Comparison of ENCODE assay signal across 42 cellular contexts in the genomic region with DNA sequence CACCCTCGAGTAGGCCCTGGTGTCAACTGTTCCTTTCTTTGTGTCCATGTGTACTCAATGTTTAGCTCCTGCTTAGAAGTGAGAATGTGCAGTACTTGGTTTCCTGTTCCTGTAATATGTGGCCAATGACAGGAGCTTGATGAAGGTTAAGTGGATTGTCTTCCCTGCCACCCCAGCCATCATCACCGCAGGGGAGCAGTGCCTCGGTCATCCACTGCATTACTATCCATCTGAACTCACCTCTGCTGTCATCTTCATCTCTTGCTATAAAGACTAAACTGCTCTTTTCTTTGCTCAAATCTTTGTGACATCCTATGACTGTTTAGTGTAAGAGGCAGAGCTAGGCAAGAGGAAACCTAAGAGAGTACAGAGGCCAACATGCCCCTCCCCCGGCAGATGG. TPM values are rescaled to one million over a fixed set of nuclear protein-coding genes. Genes with fewer than 3 reads are reported as not detected.
"Had no signal": no experiment of that assay in that cellular context is flagged by ENCODE, and none has a peak within 500 bp of the region (broad histone marks: within the 10 kb centered on the region; RNA-seq: fewer than 3 reads in every experiment).

No MANE protein-coding gene starts in this region.

- H3K27me3 ChIP-seq: adrenal gland, ascending aorta, body of pancreas, brain microvascular endothelial cell, breast epithelium had no signal

- H3K4me3 Mint-ChIP-seq: activated naive CD4-positive, alpha-beta T cell treated with anti-CD3 and anti-CD28 coated beads for 36 hours; activated naive CD4-positive, alpha-beta T cell treated with anti-CD3 and anti-CD28 coated beads, Interleukin-2, amount 10 ng/mL, durations not matched to agents 7 days and 5 days; activated naive CD4-positive, alpha-beta T cell treated with anti-CD3 and anti-CD28 coated beads, Interleukin-2, amount 50 U/mL, for 24 hours; activated naive CD8-positive, alpha-beta T cell; activated naive CD8-positive, alpha-beta T cell treated with anti-CD3 and anti-CD28 coated beads for 36 hours; activated naive CD8-positive, alpha-beta T cell treated with anti-CD3 and anti-CD28 coated beads, Interleukin-2, amount 50 U/mL, for 24 hours; activated T-cell treated with anti-CD3 and anti-CD28 coated beads, Interleukin-2, amount 50 U/mL, for 24 hours; activated T-cell treated with anti-CD3 and anti-CD28 coated beads, Interleukin-2, amount 50 U/mL, for 4 hours; activated T-cell treated with anti-CD3 and anti-CD28 coated beads, Interleukin-2, amount 50 U/mL, for 72 hours; activated T-helper 1 cell treated with anti-CD3 and anti-CD28 coated beads, Interleukin-12 subunit alpha, Interleukin-12 subunit beta, Interleukin-2, Interleukin-4 antibody, amounts not matched to agents 30 ng/mL and 10 ng/mL and 1 ng/mL, durations not matched to agents 14 hours and 24 hours and 36 hours; activated T-helper 17 cell treated with anti-CD3 and anti-CD28 coated beads, Interleukin-2, amount 50 U/mL, for 72 hours; brain; central memory CD8-positive, alpha-beta T cell had no signal

- ATAC-seq: activated naive CD4-positive, alpha-beta T cell treated with anti-CD3 and anti-CD28 coated beads, Interleukin-2, amount 50 U/mL, for 72 hours; activated naive CD8-positive, alpha-beta T cell treated with anti-CD3 and anti-CD28 coated beads, Interleukin-2, amount 50 U/mL, for 24 hours; activated T-cell treated with anti-CD3 and anti-CD28 coated beads, Interleukin-2, amount 50 U/mL, for 4 hours; activated T-cell treated with anti-CD3 and anti-CD28 coated beads, Interleukin-2, amount 50 U/mL, for 72 hours; activated T-helper 17 cell treated with anti-CD3 and anti-CD28 coated beads, Interleukin-2, amount 50 U/mL, for 72 hours; body of pancreas had no signal

- H3K36me3 ChIP-seq: adrenal gland, ascending aorta, brain microvascular endothelial cell, breast epithelium, cardiac muscle cell had no signal

- H3K9me3 ChIP-seq: adrenal gland, ascending aorta, body of pancreas, breast epithelium had no signal

- H3K27me3 Mint-ChIP-seq: activated naive CD8-positive, alpha-beta T cell had no signal

- H3K27ac ChIP-seq: adrenal gland, ascending aorta, body of pancreas, brain microvascular endothelial cell, breast epithelium, cardiac muscle cell had no signal

- H3K36me3 Mint-ChIP-seq: activated naive CD4-positive, alpha-beta T cell treated with anti-CD3 and anti-CD28 coated beads, Interleukin-2, amount 10 ng/mL, durations not matched to agents 7 days and 5 days; activated naive CD4-positive, alpha-beta T cell treated with anti-CD3 and anti-CD28 coated beads, Interleukin-2, amount 50 U/mL, for 72 hours; activated naive CD8-positive, alpha-beta T cell treated with anti-CD3 and anti-CD28 coated beads for 36 hours; activated naive CD8-positive, alpha-beta T cell treated with anti-CD3 and anti-CD28 coated beads, Interleukin-2, amount 10 ng/mL, durations not matched to agents 7 days and 5 days; brain had no signal

- H3K4me3 ChIP-seq: adrenal gland, ascending aorta, body of pancreas, breast epithelium, cardiac muscle cell had no signal

- FAIRE-seq: astrocyte, bronchial epithelial cell had no signal

- H3K4me1 ChIP-seq: adrenal gland, ascending aorta, body of pancreas, breast epithelium had no signal

- H3K4me1 Mint-ChIP-seq: activated naive CD4-positive, alpha-beta T cell treated with anti-CD3 and anti-CD28 coated beads, Interleukin-2, amount 10 ng/mL, durations not matched to agents 7 days and 5 days; activated naive CD4-positive, alpha-beta T cell treated with anti-CD3 and anti-CD28 coated beads, Interleukin-2, amount 50 U/mL, for 24 hours; activated naive CD8-positive, alpha-beta T cell treated with anti-CD3 and anti-CD28 coated beads for 36 hours; activated naive CD8-positive, alpha-beta T cell treated with anti-CD3 and anti-CD28 coated beads, Interleukin-2, amount 50 U/mL, for 24 hours; activated T-helper 17 cell treated with anti-CD3 and anti-CD28 coated beads, Interleukin-2, amount 50 U/mL, for 72 hours; brain had no signal

- H3K27ac Mint-ChIP-seq: activated naive CD4-positive, alpha-beta T cell treated with anti-CD3 and anti-CD28 coated beads for 36 hours; activated naive CD4-positive, alpha-beta T cell treated with anti-CD3 and anti-CD28 coated beads, Interleukin-2, amount 10 ng/mL, durations not matched to agents 7 days and 5 days; activated naive CD4-positive, alpha-beta T cell treated with anti-CD3 and anti-CD28 coated beads, Interleukin-2, amount 50 U/mL, for 24 hours; activated naive CD4-positive, alpha-beta T cell treated with anti-CD3 and anti-CD28 coated beads, Interleukin-2, amount 50 U/mL, for 72 hours; activated naive CD8-positive, alpha-beta T cell; activated naive CD8-positive, alpha-beta T cell treated with anti-CD3 and anti-CD28 coated beads for 36 hours; activated naive CD8-positive, alpha-beta T cell treated with anti-CD3 and anti-CD28 coated beads, Interleukin-2, amount 10 ng/mL, durations not matched to agents 7 days and 5 days; activated naive CD8-positive, alpha-beta T cell treated with anti-CD3 and anti-CD28 coated beads, Interleukin-2, amount 50 U/mL, for 24 hours; activated T-cell treated with anti-CD3 and anti-CD28 coated beads, Interleukin-2, amount 50 U/mL, for 24 hours; activated T-cell treated with anti-CD3 and anti-CD28 coated beads, Interleukin-2, amount 50 U/mL, for 72 hours; activated T-helper 1 cell treated with anti-CD3 and anti-CD28 coated beads, Interleukin-12 subunit alpha, Interleukin-12 subunit beta, Interleukin-2, Interleukin-4 antibody, amounts not matched to agents 30 ng/mL and 10 ng/mL and 1 ng/mL, durations not matched to agents 14 hours and 24 hours and 36 hours; activated T-helper 17 cell treated with anti-CD3 and anti-CD28 coated beads, Interleukin-2, amount 50 U/mL, for 72 hours; activated T-helper 2 cell treated with anti-CD3 and anti-CD28 coated beads, Interferon-gamma antibody, Interleukin-2, Interleukin-4, amounts not matched to agents 10 μg/mL and 5 μg/mL and 100 μg/mL, durations not matched to agents 14 hours and 24 hours and 36 hours; brain had no signal

- DNase-seq: activated effector memory CD4-positive, alpha-beta T cell treated with anti-CD3 and anti-CD28 coated beads, Interleukin-2, amount 50 U/mL, for 16 hours; activated effector memory CD4-positive, alpha-beta T cell treated with Interleukin-2 at 50 U/mL for 16 hours; activated gamma-delta T cell; activated gamma-delta T cell treated with Interleukin-2 at 50 U/mL for 16 hours; activated naive CD4-positive, alpha-beta T cell; activated naive CD4-positive, alpha-beta T cell treated with anti-CD3 and anti-CD28 coated beads for 36 hours; activated naive CD4-positive, alpha-beta T cell treated with anti-CD3 and anti-CD28 coated beads, Interleukin-2, amount 10 ng/mL, durations not matched to agents 7 days and 5 days; activated naive CD4-positive, alpha-beta T cell treated with anti-CD3 and anti-CD28 coated beads, Interleukin-2, amount 50 U/mL, for 16 hours; activated naive CD4-positive, alpha-beta T cell treated with Interleukin-2 at 50 U/mL for 16 hours; activated naive CD8-positive, alpha-beta T cell treated with anti-CD3 and anti-CD28 coated beads for 36 hours; activated naive CD8-positive, alpha-beta T cell treated with anti-CD3 and anti-CD28 coated beads, Interleukin-2, amount 10 ng/mL, durations not matched to agents 7 days and 5 days; activated naive CD8-positive, alpha-beta T cell treated with anti-CD3 and anti-CD28 coated beads, Interleukin-2, amount 50 U/mL, for 24 hours; activated T-cell treated with anti-CD3 and anti-CD28 coated beads, Interleukin-2, amount 50 U/mL, for 1 hour; activated T-cell treated with anti-CD3 and anti-CD28 coated beads, Interleukin-2, amount 50 U/mL, for 24 hours; activated T-cell treated with anti-CD3 and anti-CD28 coated beads, Interleukin-2, amount 50 U/mL, for 4 hours; activated T-cell treated with anti-CD3 and anti-CD28 coated beads, Interleukin-2, amount 50 U/mL, for 48 hours; activated T-cell treated with anti-CD3 and anti-CD28 coated beads, Interleukin-2, amount 50 U/mL, for 72 hours; adrenal gland; amniotic stem cell; amygdala; anterior cingulate cortex; aorta; body of pancreas; brain microvascular endothelial cell; caudate nucleus; central memory CD4-positive, alpha-beta T cell; cerebellar nuclear complex had no signal

- H3K9me3 Mint-ChIP-seq: activated naive CD4-positive, alpha-beta T cell treated with anti-CD3 and anti-CD28 coated beads for 36 hours; activated naive CD4-positive, alpha-beta T cell treated with anti-CD3 and anti-CD28 coated beads, Interleukin-2, amount 10 ng/mL, durations not matched to agents 7 days and 5 days; activated naive CD4-positive, alpha-beta T cell treated with anti-CD3 and anti-CD28 coated beads, Interleukin-2, amount 50 U/mL, for 24 hours; activated naive CD4-positive, alpha-beta T cell treated with anti-CD3 and anti-CD28 coated beads, Interleukin-2, amount 50 U/mL, for 72 hours; activated naive CD8-positive, alpha-beta T cell treated with anti-CD3 and anti-CD28 coated beads for 36 hours; activated naive CD8-positive, alpha-beta T cell treated with anti-CD3 and anti-CD28 coated beads, Interleukin-2, amount 10 ng/mL, durations not matched to agents 7 days and 5 days; activated naive CD8-positive, alpha-beta T cell treated with anti-CD3 and anti-CD28 coated beads, Interleukin-2, amount 50 U/mL, for 24 hours; activated T-cell treated with anti-CD3 and anti-CD28 coated beads, Interleukin-2, amount 50 U/mL, for 24 hours; activated T-cell treated with anti-CD3 and anti-CD28 coated beads, Interleukin-2, amount 50 U/mL, for 4 hours; activated T-cell treated with anti-CD3 and anti-CD28 coated beads, Interleukin-2, amount 50 U/mL, for 72 hours; activated T-helper 1 cell treated with anti-CD3 and anti-CD28 coated beads, Interleukin-12 subunit alpha, Interleukin-12 subunit beta, Interleukin-2, Interleukin-4 antibody, amounts not matched to agents 30 ng/mL and 10 ng/mL and 1 ng/mL, durations not matched to agents 14 hours and 24 hours and 36 hours; activated T-helper 17 cell treated with anti-CD3 and anti-CD28 coated beads, Interleukin-2, amount 50 U/mL, for 72 hours; activated T-helper 2 cell treated with anti-CD3 and anti-CD28 coated beads, Interferon-gamma antibody, Interleukin-2, Interleukin-4, amounts not matched to agents 10 μg/mL and 5 μg/mL and 100 μg/mL, durations not matched to agents 14 hours and 24 hours and 36 hours; central memory CD8-positive, alpha-beta T cell had no signal

RNA-seq across cellular contexts. Expression of a gene that starts 15.6 kb away (rescaled TPM):
- total RNA-seq: activated naive CD4-positive, alpha-beta T cell treated with anti-CD3 and anti-CD28 coated beads for 36 hours; activated naive CD4-positive, alpha-beta T cell treated with anti-CD3 and anti-CD28 coated beads, Interleukin-2, amount 50 U/mL, for 72 hours; activated naive CD8-positive, alpha-beta T cell treated with anti-CD3 and anti-CD28 coated beads for 36 hours; activated naive CD8-positive, alpha-beta T cell treated with anti-CD3 and anti-CD28 coated beads, Interleukin-2, amount 10 ng/mL, durations not matched to agents 7 days and 5 days; activated T-cell treated with anti-CD3 and anti-CD28 coated beads, Interleukin-2, amount 50 U/mL, for 72 hours; activated T-helper 1 cell treated with anti-CD3 and anti-CD28 coated beads, Interleukin-12 subunit alpha, Interleukin-12 subunit beta, Interleukin-2, Interleukin-4 antibody, amounts not matched to agents 30 ng/mL and 10 ng/mL and 1 ng/mL, durations not matched to agents 14 hours and 24 hours and 36 hours; activated T-helper 17 cell treated with anti-CD3 and anti-CD28 coated beads, Interleukin-2, amount 50 U/mL, for 72 hours; activated T-helper 2 cell treated with anti-CD3 and anti-CD28 coated beads, Interferon-gamma antibody, Interleukin-2, Interleukin-4, amounts not matched to agents 10 μg/mL and 5 μg/mL and 100 μg/mL, durations not matched to agents 14 hours and 24 hours and 36 hours; astrocyte; body of pancreas; bronchial epithelial cell; cardiac muscle cell; cardiac septum; chondrocyte had no signal
- polyA plus RNA-seq: aorta had no signal

RNA-seq across cellular contexts. Expression of a gene that starts 51.9 kb away (rescaled TPM):
- total RNA-seq: activated naive CD4-positive, alpha-beta T cell treated with anti-CD3 and anti-CD28 coated beads for 36 hours; activated naive CD8-positive, alpha-beta T cell treated with anti-CD3 and anti-CD28 coated beads for 36 hours; activated naive CD8-positive, alpha-beta T cell treated with anti-CD3 and anti-CD28 coated beads, Interleukin-2, amount 10 ng/mL, durations not matched to agents 7 days and 5 days; activated T-cell treated with anti-CD3 and anti-CD28 coated beads, Interleukin-2, amount 50 U/mL, for 4 hours; activated T-cell treated with anti-CD3 and anti-CD28 coated beads, Interleukin-2, amount 50 U/mL, for 72 hours; activated T-helper 1 cell treated with anti-CD3 and anti-CD28 coated beads, Interleukin-12 subunit alpha, Interleukin-12 subunit beta, Interleukin-2, Interleukin-4 antibody, amounts not matched to agents 30 ng/mL and 10 ng/mL and 1 ng/mL, durations not matched to agents 14 hours and 24 hours and 36 hours; activated T-helper 2 cell treated with anti-CD3 and anti-CD28 coated beads, Interferon-gamma antibody, Interleukin-2, Interleukin-4, amounts not matched to agents 10 μg/mL and 5 μg/mL and 100 μg/mL, durations not matched to agents 14 hours and 24 hours and 36 hours; bronchial epithelial cell had no signal
